In the genomic region with DNA sequence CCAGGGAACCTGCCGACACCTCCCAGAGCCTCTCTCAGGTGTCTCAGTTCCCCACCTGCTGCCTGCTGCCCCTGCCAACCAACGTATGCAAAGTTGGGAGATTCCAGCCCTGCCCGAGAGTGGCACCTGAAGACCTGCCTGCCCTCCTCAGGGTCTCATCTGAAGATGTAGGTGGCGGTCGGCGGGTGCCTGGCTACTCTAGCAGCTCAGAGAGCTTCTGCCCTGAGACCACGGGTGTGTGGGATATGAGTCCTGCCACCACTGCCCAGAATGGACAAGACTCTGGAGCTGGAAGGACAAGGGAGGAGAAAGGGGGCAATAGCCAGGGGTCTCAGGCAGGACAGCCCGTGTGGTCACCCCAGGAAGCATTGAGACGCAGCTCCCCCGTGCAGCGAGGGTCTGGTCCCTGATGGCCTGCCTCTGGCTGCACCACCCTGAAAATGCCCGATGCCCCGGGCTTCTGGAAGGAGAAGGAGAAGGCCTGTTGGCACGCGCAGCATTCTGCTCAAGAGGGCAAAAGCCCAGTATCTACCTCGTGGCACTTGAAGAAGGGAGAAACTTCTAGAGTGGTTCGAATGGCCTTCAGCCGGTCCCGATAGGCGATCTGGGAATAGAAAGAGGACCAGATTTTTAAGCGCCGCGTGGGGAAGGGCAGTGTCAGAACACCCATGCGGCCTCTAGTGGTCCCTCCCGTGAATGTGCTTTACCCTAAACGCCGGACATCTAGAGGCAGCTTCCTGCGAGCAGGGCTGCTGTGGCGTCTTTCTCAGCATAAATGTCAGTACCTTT, we compare ENCODE assay signal across 1 cellular context.
TF ChIP-seq lines count a peak whose summit lies in the region.

No MANE protein-coding gene starts in this region.

TF ChIP-seq in SK-N-SH treated with all-trans-retinoic acid at 6 μM for 48 hours, 23 proteins besides CTCF, POLR2A, EP300 and RAD21 (continued from another document):
- TF ChIP-seq, protein P1, sequence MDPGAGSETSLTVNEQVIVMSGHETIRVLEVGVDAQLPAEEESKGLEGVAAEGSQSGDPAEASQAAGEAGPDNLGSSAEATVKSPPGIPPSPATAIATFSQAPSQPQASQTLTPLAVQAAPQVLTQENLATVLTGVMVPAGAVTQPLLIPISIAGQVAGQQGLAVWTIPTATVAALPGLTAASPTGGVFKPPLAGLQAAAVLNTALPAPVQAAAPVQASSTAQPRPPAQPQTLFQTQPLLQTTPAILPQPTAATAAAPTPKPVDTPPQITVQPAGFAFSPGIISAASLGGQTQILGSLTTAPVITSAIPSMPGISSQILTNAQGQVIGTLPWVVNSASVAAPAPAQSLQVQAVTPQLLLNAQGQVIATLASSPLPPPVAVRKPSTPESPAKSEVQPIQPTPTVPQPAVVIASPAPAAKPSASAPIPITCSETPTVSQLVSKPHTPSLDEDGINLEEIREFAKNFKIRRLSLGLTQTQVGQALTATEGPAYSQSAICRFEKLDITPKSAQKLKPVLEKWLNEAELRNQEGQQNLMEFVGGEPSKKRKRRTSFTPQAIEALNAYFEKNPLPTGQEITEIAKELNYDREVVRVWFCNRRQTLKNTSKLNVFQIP (CRISPR knock-in tag; IDR thresholded peaks at IDR 0.05; ENCODE audit: borderline replicate concordance, low read depth) = no peak
- TF ChIP-seq RARB (CRISPR knock-in tag; IDR thresholded peaks at IDR 0.05) (no peak), ZFP30 (CRISPR knock-in tag; IDR thresholded peaks at IDR 0.05) (no peak), ZNF70 (CRISPR knock-in tag; IDR thresholded peaks at IDR 0.05) (no peak), OSR1 (CRISPR knock-in tag; IDR thresholded peaks at IDR 0.05) (no peak)
- TF ChIP-seq, protein P2, sequence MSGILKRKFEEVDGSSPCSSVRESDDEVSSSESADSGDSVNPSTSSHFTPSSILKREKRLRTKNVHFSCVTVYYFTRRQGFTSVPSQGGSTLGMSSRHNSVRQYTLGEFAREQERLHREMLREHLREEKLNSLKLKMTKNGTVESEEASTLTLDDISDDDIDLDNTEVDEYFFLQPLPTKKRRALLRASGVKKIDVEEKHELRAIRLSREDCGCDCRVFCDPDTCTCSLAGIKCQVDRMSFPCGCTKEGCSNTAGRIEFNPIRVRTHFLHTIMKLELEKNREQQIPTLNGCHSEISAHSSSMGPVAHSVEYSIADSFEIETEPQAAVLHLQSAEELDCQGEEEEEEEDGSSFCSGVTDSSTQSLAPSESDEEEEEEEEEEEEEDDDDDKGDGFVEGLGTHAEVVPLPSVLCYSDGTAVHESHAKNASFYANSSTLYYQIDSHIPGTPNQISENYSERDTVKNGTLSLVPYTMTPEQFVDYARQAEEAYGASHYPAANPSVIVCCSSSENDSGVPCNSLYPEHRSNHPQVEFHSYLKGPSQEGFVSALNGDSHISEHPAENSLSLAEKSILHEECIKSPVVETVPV (CRISPR knock-in tag; IDR thresholded peaks at IDR 0.05) = no peak
- TF ChIP-seq, protein P3, sequence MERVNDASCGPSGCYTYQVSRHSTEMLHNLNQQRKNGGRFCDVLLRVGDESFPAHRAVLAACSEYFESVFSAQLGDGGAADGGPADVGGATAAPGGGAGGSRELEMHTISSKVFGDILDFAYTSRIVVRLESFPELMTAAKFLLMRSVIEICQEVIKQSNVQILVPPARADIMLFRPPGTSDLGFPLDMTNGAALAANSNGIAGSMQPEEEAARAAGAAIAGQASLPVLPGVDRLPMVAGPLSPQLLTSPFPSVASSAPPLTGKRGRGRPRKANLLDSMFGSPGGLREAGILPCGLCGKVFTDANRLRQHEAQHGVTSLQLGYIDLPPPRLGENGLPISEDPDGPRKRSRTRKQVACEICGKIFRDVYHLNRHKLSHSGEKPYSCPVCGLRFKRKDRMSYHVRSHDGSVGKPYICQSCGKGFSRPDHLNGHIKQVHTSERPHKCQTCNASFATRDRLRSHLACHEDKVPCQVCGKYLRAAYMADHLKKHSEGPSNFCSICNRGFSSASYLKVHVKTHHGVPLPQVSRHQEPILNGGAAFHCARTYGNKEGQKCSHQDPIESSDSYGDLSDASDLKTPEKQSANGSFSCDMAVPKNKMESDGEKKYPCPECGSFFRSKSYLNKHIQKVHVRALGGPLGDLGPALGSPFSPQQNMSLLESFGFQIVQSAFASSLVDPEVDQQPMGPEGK (CRISPR knock-in tag; IDR thresholded peaks at IDR 0.05; ENCODE audit: borderline replicate concordance) = no peak
